Comparison of ENCODE assay signal across 1 cellular context in the genomic region with DNA sequence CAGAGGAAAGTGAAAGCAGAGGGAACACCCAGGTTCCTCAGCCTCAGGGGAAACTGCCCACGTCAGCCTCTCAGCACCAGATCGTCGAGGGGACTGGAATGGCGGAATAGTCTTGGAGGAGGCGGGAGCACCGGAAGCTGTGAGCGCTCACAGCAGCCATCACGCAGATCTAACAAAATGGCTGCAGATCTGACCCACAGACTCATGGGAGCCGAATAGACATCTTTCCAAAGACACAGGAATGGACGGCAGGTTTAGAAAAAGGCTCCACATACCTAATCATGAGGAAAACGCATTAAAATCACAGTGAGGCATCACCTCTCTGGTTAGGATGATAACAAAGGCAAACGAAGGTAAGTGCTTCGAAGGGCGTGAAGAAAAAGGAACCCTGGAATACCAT.
TF ChIP-seq lines count a peak whose summit lies in the region.

No MANE protein-coding gene starts in this region.

TF ChIP-seq in GM12878, 131 proteins besides CTCF, POLR2A, EP300 and RAD21:
- TF ChIP-seq, protein P1, sequence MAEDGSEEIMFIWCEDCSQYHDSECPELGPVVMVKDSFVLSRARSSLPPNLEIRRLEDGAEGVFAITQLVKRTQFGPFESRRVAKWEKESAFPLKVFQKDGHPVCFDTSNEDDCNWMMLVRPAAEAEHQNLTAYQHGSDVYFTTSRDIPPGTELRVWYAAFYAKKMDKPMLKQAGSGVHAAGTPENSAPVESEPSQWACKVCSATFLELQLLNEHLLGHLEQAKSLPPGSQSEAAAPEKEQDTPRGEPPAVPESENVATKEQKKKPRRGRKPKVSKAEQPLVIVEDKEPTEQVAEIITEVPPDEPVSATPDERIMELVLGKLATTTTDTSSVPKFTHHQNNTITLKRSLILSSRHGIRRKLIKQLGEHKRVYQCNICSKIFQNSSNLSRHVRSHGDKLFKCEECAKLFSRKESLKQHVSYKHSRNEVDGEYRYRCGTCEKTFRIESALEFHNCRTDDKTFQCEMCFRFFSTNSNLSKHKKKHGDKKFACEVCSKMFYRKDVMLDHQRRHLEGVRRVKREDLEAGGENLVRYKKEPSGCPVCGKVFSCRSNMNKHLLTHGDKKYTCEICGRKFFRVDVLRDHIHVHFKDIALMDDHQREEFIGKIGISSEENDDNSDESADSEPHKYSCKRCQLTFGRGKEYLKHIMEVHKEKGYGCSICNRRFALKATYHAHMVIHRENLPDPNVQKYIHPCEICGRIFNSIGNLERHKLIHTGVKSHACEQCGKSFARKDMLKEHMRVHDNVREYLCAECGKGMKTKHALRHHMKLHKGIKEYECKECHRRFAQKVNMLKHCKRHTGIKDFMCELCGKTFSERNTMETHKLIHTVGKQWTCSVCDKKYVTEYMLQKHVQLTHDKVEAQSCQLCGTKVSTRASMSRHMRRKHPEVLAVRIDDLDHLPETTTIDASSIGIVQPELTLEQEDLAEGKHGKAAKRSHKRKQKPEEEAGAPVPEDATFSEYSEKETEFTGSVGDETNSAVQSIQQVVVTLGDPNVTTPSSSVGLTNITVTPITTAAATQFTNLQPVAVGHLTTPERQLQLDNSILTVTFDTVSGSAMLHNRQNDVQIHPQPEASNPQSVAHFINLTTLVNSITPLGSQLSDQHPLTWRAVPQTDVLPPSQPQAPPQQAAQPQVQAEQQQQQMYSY (CRISPR knock-in tag; IDR thresholded peaks at IDR 0.05) = no peak
- TF ChIP-seq BHLHE40 (IDR thresholded peaks at IDR 0.05; ENCODE audit: borderline replicate concordance in 1 of 2, low read depth in 2 of 2, low read length in 1 of 2) (no peak), RFX5 (IDR thresholded peaks at IDR 0.05; ENCODE audit: low read depth, low read length) (no peak), ATF3 (IDR thresholded peaks at IDR 0.05; ENCODE audit: borderline replicate concordance, extremely low read depth, low read depth, low read length) (no peak), SMAD5 (IDR thresholded peaks at IDR 0.05; ENCODE audit: low read depth) (no peak), STAT3 (IDR thresholded peaks at IDR 0.05; ENCODE audit: low read depth, low read length) (no peak), SREBF1 (IDR thresholded peaks at IDR 0.05; ENCODE audit: low read length) (no peak), FOXK2 (IDR thresholded peaks at IDR 0.05) (no peak), SMC3 (IDR thresholded peaks at IDR 0.05; ENCODE audit: borderline replicate concordance, low read length) (no peak), EZH2 (IDR thresholded peaks at IDR 0.05; ENCODE audit: borderline replicate concordance, control insufficient read depth, low read depth, low read length) (no peak), SUZ12 (IDR thresholded peaks at IDR 0.05; ENCODE audit: unreplicated experiment) (no peak)
- TF ChIP-seq, protein P2, sequence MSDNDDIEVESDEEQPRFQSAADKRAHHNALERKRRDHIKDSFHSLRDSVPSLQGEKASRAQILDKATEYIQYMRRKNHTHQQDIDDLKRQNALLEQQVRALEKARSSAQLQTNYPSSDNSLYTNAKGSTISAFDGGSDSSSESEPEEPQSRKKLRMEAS (IDR thresholded peaks at IDR 0.05; ENCODE audit: low read depth, low read length) = no peak
